ENCODE assay signal across 16 cellular contexts in the genomic region with DNA sequence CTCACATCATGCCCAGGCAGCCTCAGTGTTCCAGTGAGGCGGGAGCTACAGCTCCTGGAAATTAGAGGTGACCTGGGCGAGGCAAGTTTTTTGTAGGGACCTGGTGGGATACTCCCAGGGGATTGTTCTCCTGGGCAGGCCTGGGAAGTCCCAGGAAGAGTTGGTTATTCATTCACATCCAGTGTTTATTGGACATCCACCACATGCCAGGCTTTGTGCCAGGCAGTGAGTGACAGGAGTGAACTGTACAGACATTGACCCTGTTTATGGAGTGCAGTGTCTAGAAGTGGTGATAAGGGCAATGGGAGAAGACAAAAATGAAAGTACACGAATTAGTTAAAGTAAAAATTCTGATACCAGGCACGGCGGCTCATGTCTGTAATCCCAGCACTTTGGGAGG. TPM values are rescaled to one million over a fixed set of nuclear protein-coding genes. Genes with fewer than 3 reads are reported as not detected.
DNase-seq lines count a peak whose midpoint lies in the region; ATAC-seq lines count a peak whose summit lies in the region.
"Had no signal": no experiment of that assay in that cellular context is flagged by ENCODE, and none has a peak within 500 bp of the region (broad histone marks: within the 10 kb centered on the region; RNA-seq: fewer than 3 reads in every experiment).

No MANE protein-coding gene starts in this region.

- H3K27me3 ChIP-seq in MG63, result no peaks in the 10 kb centered on the region
- H3K27me3 ChIP-seq in effector memory CD4-positive, alpha-beta T cell (replicated peaks; ENCODE audit: control insufficient read depth, insufficient read depth, low read length, poor library complexity, severe bottlenecking), result no peaks in the 10 kb centered on the region

- intact Hi-C loops in cardiac septum (cut with DNase I), result loop anchor here (5.0 kb wide), 2 partner anchors 294 to 499 kb away; a partner anchor contains a TSS

- peaks cover 8% of the 10 kb centered on the region for H3K4me1 ChIP-seq in effector memory CD4-positive, alpha-beta T cell (ENCODE audit: control insufficient read depth, insufficient read depth, low read length, poor library complexity, severe bottlenecking)

- DNase-seq in Caki2 (ENCODE audit: low read depth) (peak; percentile 76), MG63 (peak; percentile 15), cardiac septum (ENCODE audit: low spot score) (peak; percentile 64), mucosa of gallbladder (ENCODE audit: low spot score) (peak; percentile 86), NAMALWA (ENCODE audit: low spot score) (no peak)
- no peak for DNase-seq in effector memory CD4-positive, alpha-beta T cell
- DNase-seq: DMS79, HCEC 1CT, KBM-7, NCI-H1436, NCI-H2029 treated with DMSO at 0.1 percent for 48 hours, NCI-H510A treated with DMSO at 0.1 percent for 48 hours, RPMI8226 had no signal

- H3K9me3 ChIP-seq in MG63, result no peaks in the 10 kb centered on the region
- H3K9me3 ChIP-seq in effector memory CD4-positive, alpha-beta T cell (ENCODE audit: control insufficient read depth, low read length), result no peaks in the 10 kb centered on the region
- H3K9me3 ChIP-seq: A549 had no signal

- in situ Hi-C loops in Caki2 (cut with HindIII; ENCODE audit: low pct_unique_long_range_greater_than_20kb, low sequenced_read_pairs), result loop anchor here (25.0 kb wide), 1 partner anchor 261 kb away; no protein-coding TSS in a partner anchor

- H3K4me3 ChIP-seq in MG63, result no peak overlapping the region
- H3K4me3 ChIP-seq in effector memory CD4-positive, alpha-beta T cell (ENCODE audit: insufficient read depth, low read depth, low read length, poor library complexity, severe bottlenecking), result no peak overlapping the region
- H3K4me3 ChIP-seq: A549 had no signal

- ATAC-seq in HG03159 (IDR thresholded peaks at IDR 0.05; ENCODE audit: unreplicated experiment) (no peak), HG03442 (IDR thresholded peaks at IDR 0.05; ENCODE audit: unreplicated experiment) (no peak)
- ATAC-seq: A549 had no signal

- H3K36me3 ChIP-seq in MG63, result no peaks in the 10 kb centered on the region
- H3K36me3 ChIP-seq in effector memory CD4-positive, alpha-beta T cell (ENCODE audit: control insufficient read depth, insufficient read depth, low read length), result no peaks in the 10 kb centered on the region

- H3K27ac ChIP-seq in effector memory CD4-positive, alpha-beta T cell (ENCODE audit: insufficient read depth, low read length, poor library complexity, severe bottlenecking), result no peak overlapping the region
- H3K27ac ChIP-seq: A549 had no signal

RNA-seq across cellular contexts. Expression of a gene that starts 29.4 kb away (rescaled TPM):
- total RNA-seq in Caki2 (2014; rRNA removed; shearing (Covaris generic); ENCODE audit: low replicate concordance), result 142 and 169 TPM in 2 replicates
- total RNA-seq in MG63 (2014; rRNA removed; shearing (Covaris generic); ENCODE audit: low replicate concordance), result 92.2 and 125 TPM in 2 replicates
- total RNA-seq in cardiac septum (116 TPM), mucosa of gallbladder (213 TPM)

Comparison
In these comparisons a context has a peak if more than half of its experiments do, and no peak if none do; other contexts are left out.
1. DNase-seq: peak in Caki2 (single experiment), MG63 (single experiment), cardiac septum (single experiment) and mucosa of gallbladder (single experiment); none in NAMALWA (single experiment) and effector memory CD4-positive, alpha-beta T cell (0 of 3).